In the genomic region with DNA sequence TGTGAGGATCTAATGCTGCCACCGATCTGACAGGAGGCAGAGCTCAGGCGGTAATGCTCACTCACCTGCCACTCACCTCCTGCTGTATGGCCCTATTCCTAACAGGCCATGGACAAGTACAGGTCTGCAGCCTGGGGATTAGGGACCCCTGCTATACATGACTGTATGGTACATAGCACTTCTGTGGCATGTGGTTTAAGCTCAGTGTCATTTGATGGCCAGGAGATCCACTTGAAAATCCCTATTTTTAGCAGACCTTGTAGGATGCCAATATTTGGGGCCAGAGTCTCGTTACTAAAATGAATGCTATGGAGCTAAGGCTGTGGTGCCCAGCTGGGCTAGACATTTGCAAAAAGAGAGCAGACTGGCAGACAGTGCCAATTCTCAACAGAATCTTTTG, we compare ENCODE assay signal across 19 cellular contexts. TPM values are rescaled to one million over a fixed set of nuclear protein-coding genes. Genes with fewer than 3 reads are reported as not detected.
DNase-seq lines count a peak whose midpoint lies in the region; ATAC-seq and TF ChIP-seq lines count a peak whose summit lies in the region.
"Had no signal": no experiment of that assay in that cellular context is flagged by ENCODE, and none has a peak within 500 bp of the region (broad histone marks: within the 10 kb centered on the region; RNA-seq: fewer than 3 reads in every experiment).

No MANE protein-coding gene starts in this region.

- H3K79me2 ChIP-seq in neural cell (replicated peaks; ENCODE audit: insufficient read depth, low read length): no peaks in the 10 kb centered on the region

- no peak overlapping the region for H2AFZ ChIP-seq in neural cell (ENCODE audit: low read depth, low read length)

- ATAC-seq in heart right ventricle (peak in 6 of 8 donors; percentile 20 to 75 (median 44)), HG03354 (IDR thresholded peaks at IDR 0.05; ENCODE audit: poor library complexity, severe bottlenecking, unreplicated experiment) (no peak), GM21367 (IDR thresholded peaks at IDR 0.05; ENCODE audit: unreplicated experiment) (no peak), HG02642 (IDR thresholded peaks at IDR 0.05; ENCODE audit: poor library complexity, unreplicated experiment) (no peak), GM19463 (IDR thresholded peaks at IDR 0.05; ENCODE audit: unreplicated experiment) (no peak)

- H3F3A ChIP-seq in neural cell (ENCODE audit: insufficient read depth, low read length, poor library complexity, severe bottlenecking): no peaks in the 10 kb centered on the region

- H3K36me3 Mint-ChIP-seq in brain: peaks cover 34% of the 10 kb centered on the region

- intact Hi-C loops in heart right ventricle (cut with DNase I): no loop called here
- intact Hi-C loops in tibial artery (cut with DNase I; ENCODE audit: low total_unique reads): no loop called here

- H3K9me2 ChIP-seq in neural cell (ENCODE audit: insufficient read depth, low read length): no peaks in the 10 kb centered on the region

- no peaks in the 10 kb centered on the region for H3K27me3 Mint-ChIP-seq in brain
- H3K27me3 Mint-ChIP-seq: CD8-positive, alpha-beta memory T cell had no signal

- H3K9me3 Mint-ChIP-seq in brain: no peaks in the 10 kb centered on the region
- H3K9me3 Mint-ChIP-seq: CD8-positive, alpha-beta memory T cell had no signal

- peak overlapping the region; percentile 31 to 94 (median 92) for H3K27ac Mint-ChIP-seq in brain

- no peak overlapping the region for H3K4me3 Mint-ChIP-seq in brain
- H3K4me3 Mint-ChIP-seq: CD8-positive, alpha-beta memory T cell had no signal

- no peak for TF ChIP-seq RAD21 in neural cell (conservative IDR thresholded peaks at IDR 0.05)

- H4K20me1 ChIP-seq in neural cell (ENCODE audit: insufficient read depth): no peaks in the 10 kb centered on the region

- peaks cover 0 to 34% (median 24%) of the 10 kb centered on the region in 9 donors for H3K4me1 ChIP-seq in heart right ventricle
- H3K4me1 ChIP-seq in tibial artery: peaks cover 0 to 23% (median 1%) of the 10 kb centered on the region in 4 donors

- no peaks in the 10 kb centered on the region for H3K9me3 ChIP-seq in heart right ventricle
- H3K9me3 ChIP-seq in neural cell (ENCODE audit: low read length): no peaks in the 10 kb centered on the region
- no peaks in the 10 kb centered on the region for H3K9me3 ChIP-seq in tibial artery

- no peak overlapping the region for H3K4me2 ChIP-seq in neural cell (ENCODE audit: low read length)

- H3K9ac ChIP-seq in neural cell (ENCODE audit: low read length): no peak overlapping the region

- H3K4me3 ChIP-seq in heart right ventricle (no peak overlapping the region), neural cell (ENCODE audit: low read length) (no peak overlapping the region), tibial artery (no peak overlapping the region)

- 29 to 55% methylated on average over 3 of the region's 3 CpGs for WGBS in heart right ventricle, 2 donors

- H3K36me3 ChIP-seq in heart right ventricle (peaks cover 0 to 94% (median 0%) of the 10 kb centered on the region in 9 donors), neural cell (ENCODE audit: insufficient read depth, low read length) (peaks cover 3% of the 10 kb centered on the region), tibial artery (peaks cover 22 to 44% (median 32%) of the 10 kb centered on the region in 3 donors)

- H3K27ac ChIP-seq in heart right ventricle (peak overlapping the region in 3 of 10 donors; percentile 2 to 58 (median 56)), neural cell (ENCODE audit: low read length) (peak overlapping the region; percentile 36), tibial artery (peak overlapping the region; percentile 17 to 46)

- TF ChIP-seq EP300 in neural cell (conservative IDR thresholded peaks at IDR 0.05; ENCODE audit: poor library complexity, severe bottlenecking): no peak

- H3K4me1 Mint-ChIP-seq in brain: peaks cover 38% of the 10 kb centered on the region
- H3K4me1 Mint-ChIP-seq: CD8-positive, alpha-beta memory T cell had no signal

- TF ChIP-seq CTCF in brain (conservative IDR thresholded peaks at IDR 0.05) (no peak), heart right ventricle (IDR thresholded peaks at IDR 0.05) (no peak), neural cell (IDR thresholded peaks at IDR 0.05; ENCODE audit: poor library complexity, severe bottlenecking) (no peak), tibial artery (IDR thresholded peaks at IDR 0.05) (no peak)

- DNase-seq in heart right ventricle (no peak), tibial artery (no peak)
- DNase-seq: ACHN; CD8-positive, alpha-beta memory T cell; KG1; NCI-H1105 treated with DMSO at 0.1 percent for 48 hours; NCI-H1694; NCI-H2081 treated with DMSO at 0.1 percent for 48 hours; NCI-H510A treated with DMSO at 0.1 percent for 48 hours; NCI-H774; OCI-M1 had no signal

- H3K27me3 ChIP-seq in heart right ventricle: no peaks in the 10 kb centered on the region
- H3K27me3 ChIP-seq in neural cell (ENCODE audit: insufficient read depth, low read depth, low read length): no peaks in the 10 kb centered on the region
- H3K27me3 ChIP-seq in tibial artery: no peaks in the 10 kb centered on the region

TF ChIP-seq in neural cell, 6 proteins besides CTCF, POLR2A, EP300 and RAD21:
- TF ChIP-seq EZH2 (IDR thresholded peaks at IDR 0.05; ENCODE audit: borderline replicate concordance, insufficient read depth, low read length, poor library complexity, severe bottlenecking) (no peak), MXI1 (conservative IDR thresholded peaks at IDR 0.05; ENCODE audit: poor library complexity, severe bottlenecking) (no peak), POLR2AphosphoS5 (IDR thresholded peaks at IDR 0.05) (no peak), SMC3 (conservative IDR thresholded peaks at IDR 0.05; ENCODE audit: poor library complexity) (no peak), TAF1 (IDR thresholded peaks at IDR 0.05; ENCODE audit: low read depth) (no peak)
- TF ChIP-seq, protein P1, sequence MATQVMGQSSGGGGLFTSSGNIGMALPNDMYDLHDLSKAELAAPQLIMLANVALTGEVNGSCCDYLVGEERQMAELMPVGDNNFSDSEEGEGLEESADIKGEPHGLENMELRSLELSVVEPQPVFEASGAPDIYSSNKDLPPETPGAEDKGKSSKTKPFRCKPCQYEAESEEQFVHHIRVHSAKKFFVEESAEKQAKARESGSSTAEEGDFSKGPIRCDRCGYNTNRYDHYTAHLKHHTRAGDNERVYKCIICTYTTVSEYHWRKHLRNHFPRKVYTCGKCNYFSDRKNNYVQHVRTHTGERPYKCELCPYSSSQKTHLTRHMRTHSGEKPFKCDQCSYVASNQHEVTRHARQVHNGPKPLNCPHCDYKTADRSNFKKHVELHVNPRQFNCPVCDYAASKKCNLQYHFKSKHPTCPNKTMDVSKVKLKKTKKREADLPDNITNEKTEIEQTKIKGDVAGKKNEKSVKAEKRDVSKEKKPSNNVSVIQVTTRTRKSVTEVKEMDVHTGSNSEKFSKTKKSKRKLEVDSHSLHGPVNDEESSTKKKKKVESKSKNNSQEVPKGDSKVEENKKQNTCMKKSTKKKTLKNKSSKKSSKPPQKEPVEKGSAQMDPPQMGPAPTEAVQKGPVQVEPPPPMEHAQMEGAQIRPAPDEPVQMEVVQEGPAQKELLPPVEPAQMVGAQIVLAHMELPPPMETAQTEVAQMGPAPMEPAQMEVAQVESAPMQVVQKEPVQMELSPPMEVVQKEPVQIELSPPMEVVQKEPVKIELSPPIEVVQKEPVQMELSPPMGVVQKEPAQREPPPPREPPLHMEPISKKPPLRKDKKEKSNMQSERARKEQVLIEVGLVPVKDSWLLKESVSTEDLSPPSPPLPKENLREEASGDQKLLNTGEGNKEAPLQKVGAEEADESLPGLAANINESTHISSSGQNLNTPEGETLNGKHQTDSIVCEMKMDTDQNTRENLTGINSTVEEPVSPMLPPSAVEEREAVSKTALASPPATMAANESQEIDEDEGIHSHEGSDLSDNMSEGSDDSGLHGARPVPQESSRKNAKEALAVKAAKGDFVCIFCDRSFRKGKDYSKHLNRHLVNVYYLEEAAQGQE (IDR thresholded peaks at IDR 0.05; ENCODE audit: borderline replicate concordance): no peak

RNA-seq across cellular contexts. Expression of a gene that starts 1.7 kb away (rescaled TPM):
- polyA plus RNA-seq in brain (ENCODE audit: insufficient read depth, low read depth, low replicate concordance): not detected
- total RNA-seq in heart right ventricle: 1 to 10 TPM in 3 of 10 donors, under 1 TPM in 5, not detected in 2; 0.17 to 2.3 (median 0.89) TPM
- under 1 TPM; 0.15 to 0.28 TPM for polyA plus RNA-seq in heart right ventricle
- 0.12 TPM in 1 of 2 replicates, not detected in the other for polyA plus RNA-seq in neural cell
- not detected in 2 replicates for polyA minus RNA-seq in neural cell
- total RNA-seq: CD8-positive, alpha-beta memory T cell; HT-29; RPMI7951 had no signal
- polyA plus RNA-seq: CD8-positive, alpha-beta memory T cell had no signal

Comparison
In these comparisons a context has a peak if more than half of its experiments do, and no peak if none do; other contexts are left out.
1. ATAC-seq: peak in heart right ventricle (6 of 8); none in HG03354 (single experiment), GM21367 (single experiment), HG02642 (single experiment) and GM19463 (single experiment).